ENCODE assay signal across 8 cellular contexts in genomic region chr12:106282457-106283097, GRCh38. TPM values are rescaled to one million over a fixed set of nuclear protein-coding genes. Genes with fewer than 3 reads are reported as not detected.
DNase-seq lines count a peak whose midpoint lies in the region; ATAC-seq and TF ChIP-seq lines count a peak whose summit lies in the region.

No MANE protein-coding gene starts in this region.

- peaks cover 13% of the 10 kb centered on the region for H3K27me3 Mint-ChIP-seq in T-helper 17 cell

- peaks cover 17% of the 10 kb centered on the region for H3K4me1 Mint-ChIP-seq in T-helper 17 cell

- ATAC-seq in T-helper 17 cell: peak; percentile 89
- no peak for ATAC-seq in GM21423 (IDR thresholded peaks at IDR 0.05; ENCODE audit: unreplicated experiment)

- peak; percentile 64 for TF ChIP-seq CTCF in astrocyte of the spinal cord (IDR thresholded peaks at IDR 0.05; ENCODE audit: low read depth, low read length)

- in situ Hi-C loops in astrocyte of the spinal cord (cut with HindIII; ENCODE audit: low sequenced_read_pairs): no loop called here

- no peaks in the 10 kb centered on the region for H3K36me3 Mint-ChIP-seq in T-helper 17 cell (ENCODE audit: low read depth)

- no peaks in the 10 kb centered on the region for H3K9me3 ChIP-seq in T-helper 17 cell (ENCODE audit: control insufficient read depth, low read length, poor library complexity, severe bottlenecking)

- H3K4me3 Mint-ChIP-seq in T-helper 17 cell: no peak overlapping the region

- no peak overlapping the region for H3K4me3 ChIP-seq in astrocyte of the spinal cord (ENCODE audit: low read depth, low read length)

- DNase-seq in SIG-M5 treated with dmso at 0.1 percent for 504 hours (lab: John Stamatoyannopoulos, UW; ENCODE audit: unreplicated experiment) (peak; percentile 63), SIG-M5 (lab: John Stamatoyannopoulos, UW) (no peak), Kasumi-1 (lab: John Stamatoyannopoulos, UW) (peak; percentile 69 to 72), T-helper 17 cell (peak in 2 of 3 donors; percentile 13 to 38), astrocyte of the spinal cord (ENCODE audit: low read depth, low spot score) (peak; percentile 46), iris pigment epithelial cell (ENCODE audit: low read depth) (peak; percentile 66)
- DNase-seq in stimulated activated CD4-positive, alpha-beta T cell treated with anti-CD3 and anti-CD28 coated beads, TNF-alpha, amount 100 ng/mL, for 24 hours (ENCODE audit: low read depth in 3 of 3): peak in 2 of 3 experiments; percentile 19 to 20

- peak overlapping the region; percentile 24 for H3K27ac Mint-ChIP-seq in T-helper 17 cell

RNA-seq across cellular contexts. Expression of gene TCP11L2, which starts 20.0 kb away (rescaled TPM):
- total RNA-seq in T-helper 17 cell: 100 to 1,000 TPM; 134 to 148 TPM

RNA-seq across cellular contexts. Expression of gene CKAP4, which starts 34.8 kb away (rescaled TPM):
- 10 to 100 TPM; 12.4 to 14.4 TPM for total RNA-seq in T-helper 17 cell
